16 cellular contexts compared by ENCODE assay signal in genomic region chr17:41962111-41962510, GRCh38. TPM values are rescaled to one million over a fixed set of nuclear protein-coding genes. Genes with fewer than 3 reads are reported as not detected.
"Had no signal": no experiment of that assay in that cellular context is flagged by ENCODE, and none has a peak within 500 bp of the region (broad histone marks: within the 10 kb centered on the region; RNA-seq: fewer than 3 reads in every experiment).

No MANE protein-coding gene starts in this region.

- FAIRE-seq: kidney, urothelium cell line had no signal

- ATAC-seq: activated CD4-positive, alpha-beta T cell treated with anti-CD3 and anti-CD28 coated beads for 36 hours; activated CD8-positive, alpha-beta memory T cell treated with anti-CD3 and anti-CD28 coated beads, Interleukin-2, amount 10 ng/mL, durations not matched to agents 7 days and 5 days; activated naive CD4-positive, alpha-beta T cell treated with anti-CD3 and anti-CD28 coated beads, Interleukin-2, amount 50 U/mL, for 72 hours; activated T-cell treated with anti-CD3 and anti-CD28 coated beads, Interleukin-2, amount 50 U/mL, for 4 hours; left lung; naive thymus-derived CD4-positive, alpha-beta T cell; stimulated activated effector memory CD8-positive, alpha-beta T cell treated with anti-CD3 and anti-CD28 coated beads, Interleukin-12 subunit alpha, Interleukin-12 subunit beta, amount 100 ng/mL, for 72 hours had no signal

- DNase-seq: activated CD4-positive, alpha-beta memory T cell treated with anti-CD3 and anti-CD28 coated beads for 36 hours; activated CD4-positive, alpha-beta T cell treated with anti-CD3 and anti-CD28 coated beads for 36 hours; activated CD8-positive, alpha-beta memory T cell treated with anti-CD3 and anti-CD28 coated beads, Interleukin-2, amount 10 ng/mL, durations not matched to agents 7 days and 5 days; activated effector memory CD4-positive, alpha-beta T cell treated with anti-CD3 and anti-CD28 coated beads, Interleukin-2, amount 50 U/mL, for 16 hours; activated T-cell treated with anti-CD3 and anti-CD28 coated beads, Interleukin-2, amount 50 U/mL, for 4 hours; central memory CD4-positive, alpha-beta T cell; colonic mucosa; kidney; naive thymus-derived CD4-positive, alpha-beta T cell; retina; thyroid gland had no signal

RNA-seq across cellular contexts. Expression of gene ODAD4, which starts 31.7 kb away (rescaled TPM):
- total RNA-seq: mononuclear cell had no signal
